10 cellular contexts compared by ENCODE assay signal in the genomic region with DNA sequence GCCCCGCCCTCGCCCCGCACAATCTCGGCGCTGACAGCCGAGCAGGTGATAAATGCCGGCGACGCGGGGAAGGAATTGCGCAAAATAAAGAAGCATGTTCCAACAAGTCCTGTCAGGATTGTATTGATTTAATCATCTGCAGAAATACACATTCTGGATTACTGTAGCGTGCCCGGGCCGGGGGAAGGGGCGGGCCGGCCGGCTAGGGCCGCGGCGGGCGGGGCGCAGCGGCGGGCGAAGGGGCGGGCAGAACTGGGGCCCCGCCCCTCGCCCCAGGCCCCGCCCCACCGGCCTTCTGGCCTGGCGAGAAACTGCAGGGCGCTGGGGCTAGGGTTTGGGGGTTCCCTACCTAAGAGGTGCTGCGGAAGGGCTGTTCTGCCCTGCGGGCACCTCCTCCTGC.
DNase-seq lines count a peak whose midpoint lies in the region; ATAC-seq and TF ChIP-seq lines count a peak whose summit lies in the region.
"Had no signal": no experiment of that assay in that cellular context is flagged by ENCODE, and none has a peak within 500 bp of the region (broad histone marks: within the 10 kb centered on the region; RNA-seq: fewer than 3 reads in every experiment).

No MANE protein-coding gene starts in this region.

- DNase-seq in NCI-H2227 (lab: John Stamatoyannopoulos, UW; ENCODE audit: unreplicated experiment), result peak; percentile 17
- no peak for DNase-seq in NCI-H2227 treated with DMSO at 0.1 percent for 48 hours (lab: John Stamatoyannopoulos, UW)
- DNase-seq in NCI-H1105 treated with DMSO at 0.1 percent for 48 hours (lab: John Stamatoyannopoulos, UW), result peak; percentile 52
- DNase-seq in fibroblast of mammary gland (ENCODE audit: low read depth), result peak; percentile 10
- DNase-seq in renal cortical epithelial cell (ENCODE audit: low read depth), result peak; percentile 50
- no peak for DNase-seq in hepatic stellate cell (ENCODE audit: low spot score)
- DNase-seq: activated naive CD4-positive, alpha-beta T cell; NCI-H1436 had no signal

- no peak overlapping the region for H3K4me3 ChIP-seq in fibroblast of mammary gland (ENCODE audit: control insufficient read depth, low read depth, low read length)

- TF ChIP-seq CTCF in fibroblast of mammary gland (conservative IDR thresholded peaks at IDR 0.05; ENCODE audit: control insufficient read depth, insufficient read depth, low read depth, low read length), result no peak

- ATAC-seq in HG03280 (IDR thresholded peaks at IDR 0.05; ENCODE audit: unreplicated experiment) (no peak), HG02798 (IDR thresholded peaks at IDR 0.05; ENCODE audit: poor library complexity, unreplicated experiment) (no peak)

Comparison
In these comparisons a context has a peak if more than half of its experiments do, and no peak if none do; other contexts are left out.
1. DNase-seq: peak in NCI-H2227 (single experiment), NCI-H1105 treated with DMSO at 0.1 percent for 48 hours (single experiment), fibroblast of mammary gland (single experiment) and renal cortical epithelial cell (single experiment); none in NCI-H2227 treated with DMSO at 0.1 percent for 48 hours (single experiment) and hepatic stellate cell (single experiment).